8 cellular contexts compared by ENCODE assay signal in the genomic region with DNA sequence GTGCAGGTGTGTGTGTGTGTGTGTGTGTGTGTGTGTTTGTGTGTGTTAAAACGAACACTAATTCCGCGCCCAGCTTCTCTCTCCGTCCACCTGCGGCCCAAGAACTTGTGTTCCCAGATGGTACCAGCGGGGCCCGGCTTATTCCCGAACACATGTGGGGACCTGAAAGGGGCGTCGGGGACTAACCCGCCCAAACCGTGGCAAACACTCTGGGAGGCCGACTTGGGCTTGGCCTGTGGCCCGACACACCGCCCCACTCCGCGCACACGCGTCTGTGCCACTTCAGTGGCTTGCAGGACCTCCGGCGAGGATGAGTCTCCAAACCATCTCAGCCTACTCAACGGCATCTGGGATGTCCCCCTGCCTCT. TPM values are rescaled to one million over a fixed set of nuclear protein-coding genes. Genes with fewer than 3 reads are reported as not detected.
DNase-seq lines count a peak whose midpoint lies in the region; ATAC-seq and TF ChIP-seq lines count a peak whose summit lies in the region.

No MANE protein-coding gene starts in this region.

- peak overlapping the region in 8 of 10 donors; percentile 42 to 67 (median 53) for H3K4me3 Mint-ChIP-seq in naive thymus-derived CD4-positive, alpha-beta T cell

- H3K27me3 Mint-ChIP-seq in naive thymus-derived CD4-positive, alpha-beta T cell: peaks cover 52 to 62% (median 56%) of the 10 kb centered on the region in 5 donors

- H3K4me1 ChIP-seq in heart left ventricle: peaks cover 0 to 27% (median 8%) of the 10 kb centered on the region in 12 donors
- no peaks in the 10 kb centered on the region for H3K4me1 ChIP-seq in naive thymus-derived CD4-positive, alpha-beta T cell (ENCODE audit: control insufficient read depth in 2 of 2, insufficient read depth in 2 of 2, low read length in 2 of 2)
- H3K4me1 ChIP-seq in urinary bladder (ENCODE audit: insufficient read depth): no peaks in the 10 kb centered on the region

- no peaks in the 10 kb centered on the region for H3K36me3 Mint-ChIP-seq in naive thymus-derived CD4-positive, alpha-beta T cell

- POLR2A ChIA-PET in naive thymus-derived CD4-positive, alpha-beta T cell (lab: Charles Lee): no interaction called here

- peak overlapping the region in 10 of 12 donors; percentile 24 to 61 (median 50) for H3K4me3 ChIP-seq in heart left ventricle
- H3K4me3 ChIP-seq in dorsolateral prefrontal cortex: peak overlapping the region in 58 of 59 donors; percentile 42 to 85 (median 66)
- H3K4me3 ChIP-seq in naive thymus-derived CD4-positive, alpha-beta T cell (ENCODE audit: low read length): no peak overlapping the region
- H3K4me3 ChIP-seq in urinary bladder (ENCODE audit: low read depth, low read length): peak overlapping the region; percentile 55

- H3K36me3 ChIP-seq in heart left ventricle (no peaks in the 10 kb centered on the region), urinary bladder (ENCODE audit: insufficient read depth) (no peaks in the 10 kb centered on the region)
- H3K36me3 ChIP-seq in naive thymus-derived CD4-positive, alpha-beta T cell (ENCODE audit: control insufficient read depth in 2 of 3, insufficient read depth in 3 of 3, low read length in 3 of 3): no peaks in the 10 kb centered on the region

- WGBS in heart left ventricle, 4 donors: 26 to 39% (median 36%) methylated on average over 20 to 22 of the region's 22 CpGs
- WGBS in urinary bladder: 18% methylated on average over 22 of the region's 22 CpGs

- H3K27ac ChIP-seq in heart left ventricle (no peak overlapping the region), dorsolateral prefrontal cortex (peak overlapping the region in 56 of 59 donors; percentile 7 to 98 (median 88)), urinary bladder (ENCODE audit: low read depth) (peak overlapping the region; percentile 58)
- H3K27ac ChIP-seq in naive thymus-derived CD4-positive, alpha-beta T cell (ENCODE audit: low read depth, low read length): no peak overlapping the region

- no peak overlapping the region for H3K27ac Mint-ChIP-seq in naive thymus-derived CD4-positive, alpha-beta T cell

- no peak for DNase-seq in heart left ventricle
- no peak for DNase-seq in cardiac septum (ENCODE audit: low spot score)
- peak in 6 of 10 donors; percentile 13 to 51 (median 44) for DNase-seq in dorsolateral prefrontal cortex
- DNase-seq in naive thymus-derived CD4-positive, alpha-beta T cell: no peak

- peaks cover 0 to 3% (median 0%) of the 10 kb centered on the region in 11 donors for H3K9me3 Mint-ChIP-seq in naive thymus-derived CD4-positive, alpha-beta T cell

- intact Hi-C loops in heart left ventricle (cut with DNase I) (no loop called here), cardiac septum (cut with DNase I) (no loop called here), dorsolateral prefrontal cortex (cut with DNase I) (loop anchor here in 1 of 2 donors (5.0 to 10.0 kb wide), 2 partner anchors 60 to 112 kb away; no protein-coding TSS in a partner anchor)
- intact Hi-C loops in naive thymus-derived CD4-positive, alpha-beta T cell (cut with micrococcal nuclease): loop anchor here in 1 of 2 donors (10.0 kb wide), 1 partner anchor 420 kb away; no protein-coding TSS in a partner anchor

- H3K9me3 ChIP-seq in heart left ventricle: no peaks in the 10 kb centered on the region
- H3K9me3 ChIP-seq in naive thymus-derived CD4-positive, alpha-beta T cell (ENCODE audit: control insufficient read depth in 2 of 3, low read length in 3 of 3): no peaks in the 10 kb centered on the region

- H3K27me3 ChIP-seq in heart left ventricle (peaks cover 6 to 54% (median 34%) of the 10 kb centered on the region in 9 donors), dorsolateral prefrontal cortex (peaks cover 0 to 43% (median 11%) of the 10 kb centered on the region in 45 donors)
- H3K27me3 ChIP-seq in naive thymus-derived CD4-positive, alpha-beta T cell (ENCODE audit: control insufficient read depth in 2 of 2, insufficient read depth in 2 of 2, low read length in 2 of 2): peaks cover 0 to 11% of the 10 kb centered on the region in 2 donors

- H3K4me1 Mint-ChIP-seq in naive thymus-derived CD4-positive, alpha-beta T cell: peaks cover 10 to 27% (median 23%) of the 10 kb centered on the region in 7 donors

- TF ChIP-seq CTCF in heart left ventricle (IDR thresholded peaks at IDR 0.05) (no peak), dorsolateral prefrontal cortex (IDR thresholded peaks at IDR 0.05 in 54 of 56, conservative IDR thresholded peaks at IDR 0.05 in 2 of 56; ENCODE audit: low read depth in 1 of 56, partially characterized antibody in 56 of 56) (no peak)

- CTCF ChIA-PET in naive thymus-derived CD4-positive, alpha-beta T cell (lab: Charles Lee): no interaction called here

- ATAC-seq in heart left ventricle: no peak
- ATAC-seq in naive thymus-derived CD4-positive, alpha-beta T cell: no peak
- no peak for ATAC-seq in GM21723 (IDR thresholded peaks at IDR 0.05; ENCODE audit: unreplicated experiment)
- no peak for ATAC-seq in HG02870 (IDR thresholded peaks at IDR 0.05; ENCODE audit: unreplicated experiment)
- ATAC-seq in HG02938 (IDR thresholded peaks at IDR 0.05; ENCODE audit: unreplicated experiment): no peak

- TF ChIP-seq POLR2A in heart left ventricle (IDR thresholded peaks at IDR 0.05): no peak

RNA-seq across cellular contexts. Expression of a gene that starts 0.9 kb away (rescaled TPM):
- total RNA-seq in heart left ventricle (1 to 10 TPM in 1 of 9 donors, under 1 TPM in 3, not detected in 5; 0.04 to 3.8 (median 0.18) TPM), cardiac septum (0.30 TPM), dorsolateral prefrontal cortex (100 to 1,000 TPM in 7 of 120 experiments, 10 to 100 TPM in 110, 1 to 10 TPM in 3; 6.0 to 200 (median 41.1) TPM), urinary bladder (38.5 TPM)
- polyA plus RNA-seq in heart left ventricle (under 1 TPM in 1 of 2 donors, not detected in 1; 0.04 TPM), urinary bladder (9.1 TPM)
- under 1 TPM in 1 of 5 experiments, not detected in 4; 0.19 TPM for total RNA-seq in naive thymus-derived CD4-positive, alpha-beta T cell
- not detected for polyA plus RNA-seq in naive thymus-derived CD4-positive, alpha-beta T cell

Comparison
In these comparisons a context has a peak if more than half of its experiments do, and no peak if none do; other contexts are left out.
1. DNase-seq: peak in dorsolateral prefrontal cortex (6 of 10); none in heart left ventricle (0 of 5), cardiac septum (single experiment) and naive thymus-derived CD4-positive, alpha-beta T cell (0 of 9).
2. H3K27ac ChIP-seq: peak in dorsolateral prefrontal cortex (56 of 59) and urinary bladder (single experiment); none in heart left ventricle (0 of 12) and naive thymus-derived CD4-positive, alpha-beta T cell (single experiment).